2 cellular contexts compared by ENCODE assay signal in genomic region chrX:18174209-18174608, GRCh38.
A peak's percentile ranks its signal among the peaks of the same experiment; 100 is the strongest.
TF ChIP-seq lines count a peak whose summit lies in the region.

No MANE protein-coding gene starts in this region.

TF ChIP-seq in HepG2, 621 proteins besides CTCF, POLR2A, EP300 and RAD21:
- TF ChIP-seq ZNF724P (CRISPR knock-in tag; IDR thresholded peaks at IDR 0.05; ENCODE audit: borderline replicate concordance) (no peak), CEBPB (IDR thresholded peaks at IDR 0.05; ENCODE audit: borderline replicate concordance, low read depth, low read length) (peak; percentile 48; the same call in 1 of the 2 replicates)

TF ChIP-seq in H1, 55 proteins besides CTCF, POLR2A, EP300 and RAD21:
- TF ChIP-seq NANOG (IDR thresholded peaks at IDR 0.05; ENCODE audit: insufficient read depth, low read depth, low read length, poor library complexity, severe bottlenecking) (no peak), BCL11A (IDR thresholded peaks at IDR 0.05; ENCODE audit: low read depth in 2 of 2, low read length in 2 of 2) (no peak), SIN3A (conservative IDR thresholded peaks at IDR 0.05 in 1 of 2, IDR thresholded peaks at IDR 0.05 in 1 of 2; ENCODE audit: low read depth in 1 of 2, low read length in 2 of 2) (no peak), CEBPB (IDR thresholded peaks at IDR 0.05; ENCODE audit: low read depth, low read length) (peak; percentile 74), EZH2 (IDR thresholded peaks at IDR 0.05; ENCODE audit: low read depth, low read length, severe bottlenecking) (no peak), SIRT6 (IDR thresholded peaks at IDR 0.05; ENCODE audit: low read length) (no peak), RFX5 (IDR thresholded peaks at IDR 0.05; ENCODE audit: borderline replicate concordance, low read depth, low read length) (no peak), TAF7 (optimal IDR thresholded peaks at IDR 0.05; ENCODE audit: borderline replicate concordance, low read depth, low read length) (no peak)
